In genomic region chr17:43598359-43599045, GRCh38 we compare ENCODE assay signal across 1 cellular context.
A peak's percentile ranks its signal among the peaks of the same experiment; 100 is the strongest.
TF ChIP-seq lines count a peak whose summit lies in the region.

No MANE protein-coding gene starts in this region.

TF ChIP-seq in H1, 55 proteins besides CTCF, POLR2A, EP300 and RAD21:
- TF ChIP-seq CBX5 (IDR thresholded peaks at IDR 0.05; ENCODE audit: low read depth, low read length) (no peak), HDAC2 (IDR thresholded peaks at IDR 0.05; ENCODE audit: borderline replicate concordance in 1 of 2, low read depth in 2 of 2, low read length in 2 of 2) (peak in 1 of 2 experiments; percentile 70; a peak in 1 of 4 replicates), ZNF274 (IDR thresholded peaks at IDR 0.05; ENCODE audit: borderline replicate concordance, extremely low read depth, low read length) (no peak), CHD7 (IDR thresholded peaks at IDR 0.05; ENCODE audit: insufficient replicate concordance, low read length) (no peak), BACH1 (IDR thresholded peaks at IDR 0.05; ENCODE audit: low read length) (no peak), USF2 (IDR thresholded peaks at IDR 0.05; ENCODE audit: low read length) (no peak), CREB1 (IDR thresholded peaks at IDR 0.05) (no peak), POU5F1 (IDR thresholded peaks at IDR 0.05; ENCODE audit: low read depth, low read length) (no peak), SP1 (IDR thresholded peaks at IDR 0.05; ENCODE audit: low read depth, low read length) (no peak), KDM1A (IDR thresholded peaks at IDR 0.05; ENCODE audit: borderline replicate concordance, low read length) (peak; percentile 88; the same call in 1 of the 2 replicates), MAX (IDR thresholded peaks at IDR 0.05) (no peak), BRCA1 (IDR thresholded peaks at IDR 0.05; ENCODE audit: low read depth, low read length) (no peak)
